Comparison of ENCODE assay signal across 8 cellular contexts in the genomic region with DNA sequence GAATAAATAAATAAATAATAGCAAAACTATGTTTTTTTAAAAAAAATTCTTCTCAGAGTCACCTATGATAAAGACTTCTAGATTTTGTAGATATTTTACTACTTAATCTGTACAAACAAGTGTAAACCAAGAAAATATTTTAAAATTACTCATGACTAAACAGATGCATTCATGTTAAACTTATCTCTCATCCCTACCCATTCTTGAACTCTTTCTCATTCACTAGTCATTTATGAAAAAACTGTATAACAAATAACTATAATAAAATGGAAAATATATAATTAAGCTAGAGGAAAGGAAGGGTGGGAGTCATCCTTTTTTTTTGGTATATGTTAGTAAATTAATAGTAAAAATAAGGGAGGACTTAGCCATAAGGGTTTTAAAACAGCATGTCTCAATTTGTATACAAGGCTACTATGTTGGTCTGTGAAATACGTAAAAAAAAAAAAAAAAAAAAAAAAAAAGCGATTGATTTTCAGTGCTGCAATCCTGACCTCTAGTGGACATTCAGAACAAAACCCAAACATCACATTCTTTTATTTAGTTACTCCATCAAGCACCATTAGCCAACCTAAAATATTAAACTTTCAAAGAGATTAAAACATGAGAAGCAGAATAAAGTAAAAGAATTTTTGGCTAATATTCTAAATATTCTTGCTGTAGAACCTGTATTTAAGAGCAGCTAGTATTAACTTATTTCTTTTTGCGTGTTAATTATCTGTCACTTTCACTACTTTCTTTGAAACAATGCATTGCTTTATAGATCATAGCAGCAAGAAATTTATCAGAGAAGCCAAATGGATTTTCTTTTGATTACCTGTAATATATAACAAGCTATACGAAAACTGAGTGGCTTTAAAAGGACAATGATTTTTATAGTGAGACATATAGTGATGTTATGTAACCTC.
DNase-seq lines count a peak whose midpoint lies in the region; ATAC-seq and TF ChIP-seq lines count a peak whose summit lies in the region.

No MANE protein-coding gene starts in this region.

- H3K36me3 Mint-ChIP-seq in MCF 10A (ENCODE audit: insufficient read depth, unreplicated experiment), result no peaks in the 10 kb centered on the region
- peaks cover 1 to 4% of the 10 kb centered on the region in 2 donors for H3K36me3 Mint-ChIP-seq in stimulated activated naive B cell treated with anti-CD40 and anti-IgM and Interleukin-4, amounts not matched to agents 10 μg/mL and 1 μg/mL and 100 μg/mL, for 72 hours
- H3K36me3 Mint-ChIP-seq in activated naive CD4-positive, alpha-beta T cell treated with anti-CD3 and anti-CD28 coated beads for 36 hours (ENCODE audit: low read depth), result no peaks in the 10 kb centered on the region

- H3K27ac ChIP-seq in A673 (ENCODE audit: low read depth, low read length, poor library complexity, severe bottlenecking), result no peak overlapping the region

- H3K4me3 Mint-ChIP-seq in MCF 10A (ENCODE audit: unreplicated experiment), result no peak overlapping the region
- no peak overlapping the region for H3K4me3 Mint-ChIP-seq in stimulated activated naive B cell treated with anti-CD40 and anti-IgM and Interleukin-4, amounts not matched to agents 10 μg/mL and 1 μg/mL and 100 μg/mL, for 72 hours
- H3K4me3 Mint-ChIP-seq in activated naive CD4-positive, alpha-beta T cell treated with anti-CD3 and anti-CD28 coated beads for 36 hours, result no peak overlapping the region

- POLR2A ChIA-PET in A673 (lab: Charles Lee; ENCODE audit: low non-redundant PET), result no interaction called here
- POLR2A ChIA-PET in MCF 10A (lab: Yijun Ruan, JAX), result interaction anchor here (0.6 to 4.0 kb wide), 2 partner anchors 255 to 256 kb away, joined by 3 to 19 read pairs; a partner anchor contains a TSS

- TF ChIP-seq CTCF in A673 (conservative IDR thresholded peaks at IDR 0.05; ENCODE audit: low read depth, low read length) (peak; percentile 74), GM13976 (IDR thresholded peaks at IDR 0.05; ENCODE audit: borderline replicate concordance, control extremely low read depth, extremely low read depth, insufficient read depth, missing control alignments) (peak; percentile 51), MCF 10A (IDR thresholded peaks at IDR 0.05; ENCODE audit: unreplicated experiment) (peak; percentile 76)

- H3K27me3 Mint-ChIP-seq in MCF 10A (ENCODE audit: insufficient read depth, unreplicated experiment), result no peaks in the 10 kb centered on the region
- no peaks in the 10 kb centered on the region for H3K27me3 Mint-ChIP-seq in stimulated activated naive B cell treated with anti-CD40 and anti-IgM and Interleukin-4, amounts not matched to agents 10 μg/mL and 1 μg/mL and 100 μg/mL, for 72 hours
- no peaks in the 10 kb centered on the region for H3K27me3 Mint-ChIP-seq in activated naive CD4-positive, alpha-beta T cell treated with anti-CD3 and anti-CD28 coated beads for 36 hours (ENCODE audit: low read depth)

- no peaks in the 10 kb centered on the region for H3K9me3 ChIP-seq in A673 (ENCODE audit: low read depth, low read length, poor library complexity, severe bottlenecking)

- H3K9me3 Mint-ChIP-seq in MCF 10A (ENCODE audit: unreplicated experiment), result no peaks in the 10 kb centered on the region
- H3K9me3 Mint-ChIP-seq in stimulated activated naive B cell treated with anti-CD40 and anti-IgM and Interleukin-4, amounts not matched to agents 10 μg/mL and 1 μg/mL and 100 μg/mL, for 72 hours, result no peaks in the 10 kb centered on the region
- no peaks in the 10 kb centered on the region for H3K9me3 Mint-ChIP-seq in activated naive CD4-positive, alpha-beta T cell treated with anti-CD3 and anti-CD28 coated beads for 36 hours

- BruUV-seq in A673 (replicated peaks; lab: Mats Ljungman, UMichigan) (no TSS peak), MCF 10A (replicated peaks; lab: Mats Ljungman, UMichigan) (no TSS peak)

- DNase-seq in A673 (ENCODE audit: low spot score) (peak; percentile 60), GM13976 (ENCODE audit: low spot score) (peak; percentile 33), NCI-H345 treated with DMSO at 0.1 percent for 48 hours (lab: John Stamatoyannopoulos, UW; ENCODE audit: unreplicated experiment) (peak; percentile 31), MCF 10A (ENCODE audit: unreplicated experiment) (peak; percentile 65), left kidney (ENCODE audit: low read depth, low spot score) (peak; percentile 54)
- DNase-seq in stimulated activated CD4-positive, alpha-beta T cell treated with anti-CD3 and anti-CD28 coated beads, Interleukin-2, amount 100 ng/mL, for 48 hours, result no peak
- no peak for DNase-seq in stimulated activated naive B cell treated with anti-CD40 and anti-IgM and Interleukin-4, amounts not matched to agents 10 μg/mL and 1 μg/mL and 100 μg/mL, for 72 hours
- DNase-seq in activated naive CD4-positive, alpha-beta T cell treated with anti-CD3 and anti-CD28 coated beads for 36 hours, result no peak

- CTCF ChIA-PET in A673 (lab: Charles Lee) (interaction anchor here (0.6 to 2.3 kb wide), 4 partner anchors 480 to 495 kb away, joined by 3 to 9 read pairs (median 5); no protein-coding TSS in a partner anchor), MCF 10A (lab: Yijun Ruan, JAX) (interaction anchor here (0.5 to 11.6 kb wide), 30 partner anchors 10 to 1636 kb away, joined by 3 to 190 read pairs (median 3); no protein-coding TSS in a partner anchor)
- CTCF ChIA-PET in activated naive CD4-positive, alpha-beta T cell treated with anti-CD3 and anti-CD28 coated beads for 36 hours (lab: Charles Lee), result interaction anchor here (0.6 to 7.7 kb wide), 13 partner anchors 14 to 1314 kb away, joined by 3 to 59 read pairs (median 3); no protein-coding TSS in a partner anchor

- ATAC-seq in stimulated activated naive B cell treated with anti-CD40 and anti-IgM and Interleukin-4, amounts not matched to agents 10 μg/mL and 1 μg/mL and 100 μg/mL, for 72 hours (replicated peaks), result no peak

- no peaks in the 10 kb centered on the region for H3K4me1 Mint-ChIP-seq in MCF 10A (ENCODE audit: insufficient read depth, unreplicated experiment)
- H3K4me1 Mint-ChIP-seq in stimulated activated naive B cell treated with anti-CD40 and anti-IgM and Interleukin-4, amounts not matched to agents 10 μg/mL and 1 μg/mL and 100 μg/mL, for 72 hours, result peaks cover 8 to 34% of the 10 kb centered on the region in 2 donors
- peaks cover 10% of the 10 kb centered on the region for H3K4me1 Mint-ChIP-seq in activated naive CD4-positive, alpha-beta T cell treated with anti-CD3 and anti-CD28 coated beads for 36 hours (ENCODE audit: low read depth)

- H3K27me3 ChIP-seq in A673 (replicated peaks; ENCODE audit: insufficient read depth, low read depth, low read length, poor library complexity), result no peaks in the 10 kb centered on the region

- no peaks in the 10 kb centered on the region for H3K36me3 ChIP-seq in A673 (ENCODE audit: insufficient read depth, low read length, poor library complexity, severe bottlenecking)

- H3K27ac Mint-ChIP-seq in MCF 10A (ENCODE audit: low read depth, unreplicated experiment), result no peak overlapping the region
- no peak overlapping the region for H3K27ac Mint-ChIP-seq in stimulated activated naive B cell treated with anti-CD40 and anti-IgM and Interleukin-4, amounts not matched to agents 10 μg/mL and 1 μg/mL and 100 μg/mL, for 72 hours
- H3K27ac Mint-ChIP-seq in activated naive CD4-positive, alpha-beta T cell treated with anti-CD3 and anti-CD28 coated beads for 36 hours, result no peak overlapping the region

- no peaks in the 10 kb centered on the region for H3K4me1 ChIP-seq in A673 (ENCODE audit: insufficient read depth, low read length, poor library complexity, severe bottlenecking)

- intact Hi-C loops in A673 (cut with micrococcal nuclease; ENCODE audit: unreplicated experiment) (loop anchor here (2.0 to 10.0 kb wide), 3 partner anchors 649 to 1997 kb away; no protein-coding TSS in a partner anchor), MCF 10A (cut with micrococcal nuclease) (loop anchor here (1.0 to 2.0 kb wide), 4 partner anchors 482 to 1999 kb away; no protein-coding TSS in a partner anchor)
- intact Hi-C loops in activated naive CD4-positive, alpha-beta T cell treated with anti-CD3 and anti-CD28 coated beads for 36 hours (cut with micrococcal nuclease), result loop anchor here (1.0 to 10.0 kb wide), 4 partner anchors 486 to 1999 kb away; no protein-coding TSS in a partner anchor

- in situ Hi-C loops in GM13976 (cut with MboI; ENCODE audit: low sequenced_read_pairs, unreplicated experiment), result loop anchor here (25.0 kb wide), 1 partner anchor 657 kb away; no protein-coding TSS in a partner anchor

- no peak overlapping the region for H3K4me3 ChIP-seq in A673 (ENCODE audit: low read depth, low read length, poor library complexity, severe bottlenecking)

Comparison
In these comparisons a context has a peak if more than half of its experiments do, and no peak if none do; other contexts are left out.
1. DNase-seq: peak in A673 (single experiment), GM13976 (single experiment), NCI-H345 treated with DMSO at 0.1 percent for 48 hours (single experiment), MCF 10A (single experiment) and left kidney (single experiment); none in stimulated activated CD4-positive, alpha-beta T cell treated with anti-CD3 and anti-CD28 coated beads, Interleukin-2, amount 100 ng/mL, for 48 hours (0 of 2), stimulated activated naive B cell treated with anti-CD40 and anti-IgM and Interleukin-4, amounts not matched to agents 10 μg/mL and 1 μg/mL and 100 μg/mL, for 72 hours (single experiment) and activated naive CD4-positive, alpha-beta T cell treated with anti-CD3 and anti-CD28 coated beads for 36 hours (single experiment).
2. Peak in every context shown above with its lines, with median percentiles within 50 percentile points of each other: CTCF ChIP-seq.